ENCODE assay signal across 11 cellular contexts in the genomic region with DNA sequence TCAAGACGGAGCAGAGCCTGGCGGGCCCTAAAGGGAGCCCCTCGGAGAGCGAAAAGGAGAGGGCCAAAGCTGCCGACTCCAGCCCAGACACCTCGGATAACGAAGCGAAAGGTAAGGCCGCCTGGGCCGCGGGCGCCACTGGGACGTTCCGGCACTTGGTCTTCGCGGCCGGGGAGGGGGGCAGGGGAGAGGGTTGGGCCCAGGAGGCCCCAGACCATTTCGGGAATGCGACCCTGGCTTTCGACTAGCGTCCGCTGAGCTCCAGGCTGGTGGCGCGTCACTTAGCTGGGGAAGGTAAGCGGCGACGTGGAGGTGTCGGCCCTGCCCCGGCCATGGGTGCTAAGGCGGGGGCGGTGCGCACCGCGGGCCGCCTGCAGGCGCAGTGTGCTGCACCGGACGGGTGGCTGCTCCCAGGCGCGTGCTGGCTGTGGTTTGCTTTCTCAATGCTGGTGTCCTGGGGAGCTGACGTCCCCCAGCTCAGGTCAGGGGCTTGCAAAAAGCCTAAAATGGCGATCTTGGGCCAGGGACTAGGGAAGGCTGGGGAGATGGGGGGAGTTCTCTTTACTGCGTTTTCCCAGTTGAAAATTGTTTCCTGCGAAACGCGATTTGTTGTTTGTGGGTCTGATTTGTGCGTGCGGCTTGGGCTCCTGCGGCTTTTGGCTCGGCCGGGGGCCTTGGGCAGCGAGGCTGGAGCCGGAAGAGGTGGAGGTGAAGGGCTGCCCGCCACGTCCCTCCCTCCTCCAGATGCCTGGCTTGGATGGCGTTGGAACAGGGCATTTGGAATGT. TPM values are rescaled to one million over a fixed set of nuclear protein-coding genes. Genes with fewer than 3 reads are reported as not detected.
DNase-seq lines count a peak whose midpoint lies in the region; ATAC-seq and TF ChIP-seq lines count a peak whose summit lies in the region.
"Had no signal": no experiment of that assay in that cellular context is flagged by ENCODE, and none has a peak within 500 bp of the region (broad histone marks: within the 10 kb centered on the region; RNA-seq: fewer than 3 reads in every experiment).

No MANE protein-coding gene starts in this region.

- H3K4me1 Mint-ChIP-seq in naive thymus-derived CD8-positive, alpha-beta T cell: peaks cover 30 to 49% (median 35%) of the 10 kb centered on the region in 4 donors

- no peaks in the 10 kb centered on the region for H3K9me3 ChIP-seq in BE2C
- no peaks in the 10 kb centered on the region for H3K9me3 ChIP-seq in testis

- H3K4me3 ChIP-seq in BE2C (ENCODE audit: low read depth, low read length) (peak overlapping the region; percentile 75), coronary artery (peak overlapping the region; percentile 50), testis (peak overlapping the region in 1 of 2 donors; percentile 61)
- H3K4me3 ChIP-seq: cardiac muscle cell had no signal

- 14 to 29% methylated on average over 15 to 56 of the region's 56 CpGs for WGBS in testis, 2 donors

- H3K27me3 ChIP-seq in BE2C (peaks cover 21% of the 10 kb centered on the region), testis (no peaks in the 10 kb centered on the region)

- POLR2A ChIA-PET in naive thymus-derived CD8-positive, alpha-beta T cell (lab: Charles Lee): interaction anchor here (0.5 kb wide), 1 partner anchor 51 kb away, joined by 8 read pairs; no protein-coding TSS in a partner anchor

- peaks cover 66 to 99% (median 80%) of the 10 kb centered on the region in 5 donors for H3K27me3 Mint-ChIP-seq in naive thymus-derived CD8-positive, alpha-beta T cell

- no peak overlapping the region for H3K27ac ChIP-seq in coronary artery
- H3K27ac ChIP-seq in testis: no peak overlapping the region
- H3K27ac ChIP-seq: cardiac muscle cell had no signal

- ATAC-seq in naive thymus-derived CD8-positive, alpha-beta T cell: peak; percentile 43 to 60
- ATAC-seq in GM18867 (IDR thresholded peaks at IDR 0.05; ENCODE audit: unreplicated experiment) (no peak), HG02840 (IDR thresholded peaks at IDR 0.05; ENCODE audit: low FRiP score, unreplicated experiment) (no peak)

- TF ChIP-seq CTCF in BE2C (IDR thresholded peaks at IDR 0.05; ENCODE audit: low read depth, low read length): no peak; the same call in 1 of the 2 replicates
- no peak for TF ChIP-seq CTCF in coronary artery (IDR thresholded peaks at IDR 0.05)
- peak in 1 of 3 experiments; percentile 7 for TF ChIP-seq CTCF in testis (IDR thresholded peaks at IDR 0.05)

- TF ChIP-seq POLR2A in testis (IDR thresholded peaks at IDR 0.05): no peak

- H3K4me1 ChIP-seq in BE2C: peaks cover 8% of the 10 kb centered on the region
- peaks cover 19% of the 10 kb centered on the region for H3K4me1 ChIP-seq in testis

- peak overlapping the region; percentile 32 to 86 (median 70) for H3K4me3 Mint-ChIP-seq in naive thymus-derived CD8-positive, alpha-beta T cell

- H3K27ac Mint-ChIP-seq in naive thymus-derived CD8-positive, alpha-beta T cell: peak overlapping the region in 1 of 10 donors; percentile 63

- H3K36me3 ChIP-seq in BE2C: no peaks in the 10 kb centered on the region
- H3K36me3 ChIP-seq in testis (ENCODE audit: low read depth, missing control alignments): no peaks in the 10 kb centered on the region
- H3K36me3 ChIP-seq: cardiac muscle cell had no signal

- intact Hi-C loops in testis (cut with DNase I; ENCODE audit: low total_unique reads): loop anchor here (5.0 to 10.0 kb wide), 2 partner anchors 211 to 216 kb away; no protein-coding TSS in a partner anchor

- no peak for DNase-seq in BE2C
- DNase-seq in HK-2 (ENCODE audit: unreplicated experiment): peak; percentile 68
- DNase-seq in coronary artery (ENCODE audit: low spot score): no peak
- DNase-seq in naive thymus-derived CD8-positive, alpha-beta T cell: peak in 1 of 10 donors; percentile 61
- no peak for DNase-seq in testis
- DNase-seq in NCI-H128 (lab: John Stamatoyannopoulos, UW; ENCODE audit: unreplicated experiment): no peak
- DNase-seq: NCI-H146 had no signal

- peaks cover 0 to 5% (median 2%) of the 10 kb centered on the region in 3 donors for H3K36me3 Mint-ChIP-seq in naive thymus-derived CD8-positive, alpha-beta T cell

- peaks cover 0 to 19% (median 0%) of the 10 kb centered on the region in 9 donors for H3K9me3 Mint-ChIP-seq in naive thymus-derived CD8-positive, alpha-beta T cell

RNA-seq across cellular contexts. Expression of gene HOXC10, which starts 1.1 kb away (rescaled TPM):
- polyA plus RNA-seq in BE2C (2012; ENCODE audit: insufficient read depth, insufficient read length, low read depth): 49.3 TPM
- total RNA-seq in naive thymus-derived CD8-positive, alpha-beta T cell: not detected
- polyA plus RNA-seq in naive thymus-derived CD8-positive, alpha-beta T cell: not detected
- 1 to 10 TPM; 1.4 to 2.6 TPM for total RNA-seq in testis
- polyA plus RNA-seq in testis (ENCODE audit: insufficient read depth, low read depth, low replicate concordance): 4.3 TPM
- total RNA-seq: cardiac muscle cell had no signal
- polyA plus RNA-seq: cardiac muscle cell had no signal

RNA-seq across cellular contexts. Expression of gene HOTAIR, which starts 11.3 kb away (rescaled TPM):
- 2.2 TPM for polyA plus RNA-seq in BE2C (2012; ENCODE audit: insufficient read depth, insufficient read length, low read depth)
- total RNA-seq in naive thymus-derived CD8-positive, alpha-beta T cell: not detected
- not detected for polyA plus RNA-seq in naive thymus-derived CD8-positive, alpha-beta T cell
- total RNA-seq in testis: 1 to 10 TPM; 3.4 to 8.6 TPM
- polyA plus RNA-seq in testis (ENCODE audit: insufficient read depth, low read depth, low replicate concordance): 3.1 TPM
- total RNA-seq: cardiac muscle cell, mesenteric fat pad had no signal
- polyA plus RNA-seq: cardiac muscle cell had no signal

RNA-seq across cellular contexts. Expression of gene HOXC11, which starts 13.2 kb away (rescaled TPM):
- polyA plus RNA-seq in BE2C (2012; ENCODE audit: insufficient read depth, insufficient read length, low read depth): 0.85 TPM
- total RNA-seq in naive thymus-derived CD8-positive, alpha-beta T cell: not detected
- polyA plus RNA-seq in naive thymus-derived CD8-positive, alpha-beta T cell: not detected
- total RNA-seq in testis: 1 to 10 TPM in 1 of 2 donors, under 1 TPM in 1; 0.25 to 1.1 TPM
- polyA plus RNA-seq in testis (ENCODE audit: insufficient read depth, low read depth, low replicate concordance): 0.18 TPM
- total RNA-seq: cardiac muscle cell, mesenteric fat pad had no signal
- polyA plus RNA-seq: cardiac muscle cell had no signal

RNA-seq across cellular contexts. Expression of gene HOXC9, which starts 13.9 kb away (rescaled TPM):
- 33.9 TPM for polyA plus RNA-seq in BE2C (2012; ENCODE audit: insufficient read depth, insufficient read length, low read depth)
- not detected for total RNA-seq in naive thymus-derived CD8-positive, alpha-beta T cell
- not detected for polyA plus RNA-seq in naive thymus-derived CD8-positive, alpha-beta T cell
- 1 to 10 TPM; 6.6 to 7.8 TPM for total RNA-seq in testis
- 2.4 TPM for polyA plus RNA-seq in testis (ENCODE audit: insufficient read depth, low read depth, low replicate concordance)
- total RNA-seq: cardiac muscle cell had no signal
- polyA plus RNA-seq: cardiac muscle cell had no signal

RNA-seq across cellular contexts. Expression of gene HOXC8, which starts 22.7 kb away (rescaled TPM):
- 24.8 TPM for polyA plus RNA-seq in BE2C (2012; ENCODE audit: insufficient read depth, insufficient read length, low read depth)
- total RNA-seq in naive thymus-derived CD8-positive, alpha-beta T cell: not detected
- polyA plus RNA-seq in naive thymus-derived CD8-positive, alpha-beta T cell: not detected
- 1 to 10 TPM in 1 of 2 donors, under 1 TPM in 1; 0.81 to 1.2 TPM for total RNA-seq in testis
- 2.4 TPM for polyA plus RNA-seq in testis (ENCODE audit: insufficient read depth, low read depth, low replicate concordance)
- polyA plus RNA-seq: cardiac muscle cell had no signal

Comparison
In these comparisons a context has a peak if more than half of its experiments do, and no peak if none do; other contexts are left out.
1. ATAC-seq: peak in naive thymus-derived CD8-positive, alpha-beta T cell (2 of 2); none in GM18867 (single experiment) and HG02840 (single experiment).
2. RNA of gene HOTAIR, which starts 11.3 kb away (total RNA-seq): 3.4 to 8.6 TPM in testis; not detected in naive thymus-derived CD8-positive, alpha-beta T cell; every median in the first group is over 4 times any median in the second.